In the genomic region with DNA sequence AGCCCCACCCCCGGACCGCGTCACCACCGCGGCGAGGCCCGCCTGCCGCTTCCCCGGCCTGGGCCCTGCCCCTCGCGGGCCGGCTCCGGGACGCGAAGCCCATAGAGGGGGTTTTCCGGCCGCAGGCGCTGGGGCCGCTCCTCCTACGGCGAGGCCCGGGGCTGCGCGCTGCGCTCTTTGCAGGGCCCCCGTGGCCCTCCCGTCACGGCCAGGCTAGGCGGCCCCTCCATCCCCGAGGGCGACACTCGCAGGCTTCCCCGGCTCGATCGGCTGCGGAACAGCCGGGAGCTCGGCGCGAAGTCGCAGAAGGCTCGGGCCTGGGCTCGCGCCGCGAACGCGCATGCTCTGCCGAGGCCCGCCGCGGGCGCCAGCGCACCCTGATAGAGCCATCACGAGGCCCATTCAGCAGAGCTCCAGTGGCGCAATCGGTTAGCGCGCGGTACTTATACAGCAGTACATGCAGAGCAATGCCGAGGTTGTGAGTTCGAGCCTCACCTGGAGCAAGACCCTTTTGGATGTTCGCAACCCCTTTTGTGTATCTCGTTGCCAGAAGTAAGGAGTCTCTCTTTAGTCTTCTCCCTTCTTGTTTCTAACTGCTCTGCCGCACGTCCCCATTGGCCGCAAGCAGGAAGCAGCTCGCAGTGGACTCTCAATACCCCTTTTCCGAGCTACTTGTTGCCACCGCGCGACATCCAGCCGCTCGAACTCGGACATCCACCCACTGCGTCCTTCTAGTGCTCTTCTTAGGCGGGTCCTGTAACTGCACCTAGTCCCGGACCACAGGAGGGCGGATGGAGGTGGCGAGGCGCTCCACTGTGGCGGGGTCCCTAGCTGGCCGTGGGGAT, we compare ENCODE assay signal across 1 cellular context.
TF ChIP-seq lines count a peak whose summit lies in the region.

No MANE protein-coding gene starts in this region.

TF ChIP-seq in K562, 482 proteins besides CTCF, POLR2A, EP300 and RAD21 (continued from another document and continues in another):
- TF ChIP-seq, protein P1, sequence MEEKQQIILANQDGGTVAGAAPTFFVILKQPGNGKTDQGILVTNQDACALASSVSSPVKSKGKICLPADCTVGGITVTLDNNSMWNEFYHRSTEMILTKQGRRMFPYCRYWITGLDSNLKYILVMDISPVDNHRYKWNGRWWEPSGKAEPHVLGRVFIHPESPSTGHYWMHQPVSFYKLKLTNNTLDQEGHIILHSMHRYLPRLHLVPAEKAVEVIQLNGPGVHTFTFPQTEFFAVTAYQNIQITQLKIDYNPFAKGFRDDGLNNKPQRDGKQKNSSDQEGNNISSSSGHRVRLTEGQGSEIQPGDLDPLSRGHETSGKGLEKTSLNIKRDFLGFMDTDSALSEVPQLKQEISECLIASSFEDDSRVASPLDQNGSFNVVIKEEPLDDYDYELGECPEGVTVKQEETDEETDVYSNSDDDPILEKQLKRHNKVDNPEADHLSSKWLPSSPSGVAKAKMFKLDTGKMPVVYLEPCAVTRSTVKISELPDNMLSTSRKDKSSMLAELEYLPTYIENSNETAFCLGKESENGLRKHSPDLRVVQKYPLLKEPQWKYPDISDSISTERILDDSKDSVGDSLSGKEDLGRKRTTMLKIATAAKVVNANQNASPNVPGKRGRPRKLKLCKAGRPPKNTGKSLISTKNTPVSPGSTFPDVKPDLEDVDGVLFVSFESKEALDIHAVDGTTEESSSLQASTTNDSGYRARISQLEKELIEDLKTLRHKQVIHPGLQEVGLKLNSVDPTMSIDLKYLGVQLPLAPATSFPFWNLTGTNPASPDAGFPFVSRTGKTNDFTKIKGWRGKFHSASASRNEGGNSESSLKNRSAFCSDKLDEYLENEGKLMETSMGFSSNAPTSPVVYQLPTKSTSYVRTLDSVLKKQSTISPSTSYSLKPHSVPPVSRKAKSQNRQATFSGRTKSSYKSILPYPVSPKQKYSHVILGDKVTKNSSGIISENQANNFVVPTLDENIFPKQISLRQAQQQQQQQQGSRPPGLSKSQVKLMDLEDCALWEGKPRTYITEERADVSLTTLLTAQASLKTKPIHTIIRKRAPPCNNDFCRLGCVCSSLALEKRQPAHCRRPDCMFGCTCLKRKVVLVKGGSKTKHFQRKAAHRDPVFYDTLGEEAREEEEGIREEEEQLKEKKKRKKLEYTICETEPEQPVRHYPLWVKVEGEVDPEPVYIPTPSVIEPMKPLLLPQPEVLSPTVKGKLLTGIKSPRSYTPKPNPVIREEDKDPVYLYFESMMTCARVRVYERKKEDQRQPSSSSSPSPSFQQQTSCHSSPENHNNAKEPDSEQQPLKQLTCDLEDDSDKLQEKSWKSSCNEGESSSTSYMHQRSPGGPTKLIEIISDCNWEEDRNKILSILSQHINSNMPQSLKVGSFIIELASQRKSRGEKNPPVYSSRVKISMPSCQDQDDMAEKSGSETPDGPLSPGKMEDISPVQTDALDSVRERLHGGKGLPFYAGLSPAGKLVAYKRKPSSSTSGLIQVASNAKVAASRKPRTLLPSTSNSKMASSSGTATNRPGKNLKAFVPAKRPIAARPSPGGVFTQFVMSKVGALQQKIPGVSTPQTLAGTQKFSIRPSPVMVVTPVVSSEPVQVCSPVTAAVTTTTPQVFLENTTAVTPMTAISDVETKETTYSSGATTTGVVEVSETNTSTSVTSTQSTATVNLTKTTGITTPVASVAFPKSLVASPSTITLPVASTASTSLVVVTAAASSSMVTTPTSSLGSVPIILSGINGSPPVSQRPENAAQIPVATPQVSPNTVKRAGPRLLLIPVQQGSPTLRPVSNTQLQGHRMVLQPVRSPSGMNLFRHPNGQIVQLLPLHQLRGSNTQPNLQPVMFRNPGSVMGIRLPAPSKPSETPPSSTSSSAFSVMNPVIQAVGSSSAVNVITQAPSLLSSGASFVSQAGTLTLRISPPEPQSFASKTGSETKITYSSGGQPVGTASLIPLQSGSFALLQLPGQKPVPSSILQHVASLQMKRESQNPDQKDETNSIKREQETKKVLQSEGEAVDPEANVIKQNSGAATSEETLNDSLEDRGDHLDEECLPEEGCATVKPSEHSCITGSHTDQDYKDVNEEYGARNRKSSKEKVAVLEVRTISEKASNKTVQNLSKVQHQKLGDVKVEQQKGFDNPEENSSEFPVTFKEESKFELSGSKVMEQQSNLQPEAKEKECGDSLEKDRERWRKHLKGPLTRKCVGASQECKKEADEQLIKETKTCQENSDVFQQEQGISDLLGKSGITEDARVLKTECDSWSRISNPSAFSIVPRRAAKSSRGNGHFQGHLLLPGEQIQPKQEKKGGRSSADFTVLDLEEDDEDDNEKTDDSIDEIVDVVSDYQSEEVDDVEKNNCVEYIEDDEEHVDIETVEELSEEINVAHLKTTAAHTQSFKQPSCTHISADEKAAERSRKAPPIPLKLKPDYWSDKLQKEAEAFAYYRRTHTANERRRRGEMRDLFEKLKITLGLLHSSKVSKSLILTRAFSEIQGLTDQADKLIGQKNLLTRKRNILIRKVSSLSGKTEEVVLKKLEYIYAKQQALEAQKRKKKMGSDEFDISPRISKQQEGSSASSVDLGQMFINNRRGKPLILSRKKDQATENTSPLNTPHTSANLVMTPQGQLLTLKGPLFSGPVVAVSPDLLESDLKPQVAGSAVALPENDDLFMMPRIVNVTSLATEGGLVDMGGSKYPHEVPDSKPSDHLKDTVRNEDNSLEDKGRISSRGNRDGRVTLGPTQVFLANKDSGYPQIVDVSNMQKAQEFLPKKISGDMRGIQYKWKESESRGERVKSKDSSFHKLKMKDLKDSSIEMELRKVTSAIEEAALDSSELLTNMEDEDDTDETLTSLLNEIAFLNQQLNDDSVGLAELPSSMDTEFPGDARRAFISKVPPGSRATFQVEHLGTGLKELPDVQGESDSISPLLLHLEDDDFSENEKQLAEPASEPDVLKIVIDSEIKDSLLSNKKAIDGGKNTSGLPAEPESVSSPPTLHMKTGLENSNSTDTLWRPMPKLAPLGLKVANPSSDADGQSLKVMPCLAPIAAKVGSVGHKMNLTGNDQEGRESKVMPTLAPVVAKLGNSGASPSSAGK (IDR thresholded peaks at IDR 0.05): peak; percentile 81
- TF ChIP-seq DNMT1 (IDR thresholded peaks at IDR 0.05) (no peak), FOXJ3 (CRISPR knock-in tag; IDR thresholded peaks at IDR 0.05) (no peak), CC2D1A (IDR thresholded peaks at IDR 0.05) (no peak), L3MBTL2 (IDR thresholded peaks at IDR 0.05) (peak; percentile 98), BRCA1 (IDR thresholded peaks at IDR 0.05) (no peak), BRCA1 (CRISPR knock-in tag; IDR thresholded peaks at IDR 0.05) (no peak), ZNF239 (CRISPR knock-in tag; IDR thresholded peaks at IDR 0.05) (no peak; the same call in 1 of the 2 replicates), ZNF57 (CRISPR knock-in tag; IDR thresholded peaks at IDR 0.05) (no peak), HOXB6 (CRISPR knock-in tag; IDR thresholded peaks at IDR 0.05; ENCODE audit: borderline replicate concordance) (no peak), RB1 (IDR thresholded peaks at IDR 0.05; ENCODE audit: low read depth) (peak; percentile 95), ZC3H11A (IDR thresholded peaks at IDR 0.05; ENCODE audit: low read depth, low read length) (no peak), CBFB (CRISPR knock-in tag; IDR thresholded peaks at IDR 0.05) (peak; percentile 80; the same call in 1 of the 2 replicates), PHF8 (IDR thresholded peaks at IDR 0.05; ENCODE audit: borderline replicate concordance, low read length) (peak; percentile 94), POU5F1 (IDR thresholded peaks at IDR 0.05; ENCODE audit: borderline replicate concordance, low read depth, low read length, partially characterized antibody) (no peak), MEF2D (tag; conservative IDR thresholded peaks at IDR 0.05; ENCODE audit: low read depth) (no peak), SIN3A (IDR thresholded peaks at IDR 0.05; ENCODE audit: borderline replicate concordance in 2 of 2, control insufficient read depth in 1 of 2, low read depth in 2 of 2, low read length in 2 of 2) (peak in 1 of 2 experiments; percentile 61; a peak in 1 of 4 replicates), POLR2B (IDR thresholded peaks at IDR 0.05; ENCODE audit: low read depth, partially characterized antibody) (peak; percentile 71), PHB2 (IDR thresholded peaks at IDR 0.05; ENCODE audit: low read depth) (no peak), U2AF2 (optimal IDR thresholded peaks at IDR 0.05; ENCODE audit: low read depth, low read length) (no peak), SPI1 (IDR thresholded peaks at IDR 0.05; ENCODE audit: borderline replicate concordance, low read depth, low read length) (no peak), NRF1 (conservative IDR thresholded peaks at IDR 0.05 in 1 of 2, IDR thresholded peaks at IDR 0.05 in 1 of 2) (peak; percentile 94 to 95)
- TF ChIP-seq, protein P2, sequence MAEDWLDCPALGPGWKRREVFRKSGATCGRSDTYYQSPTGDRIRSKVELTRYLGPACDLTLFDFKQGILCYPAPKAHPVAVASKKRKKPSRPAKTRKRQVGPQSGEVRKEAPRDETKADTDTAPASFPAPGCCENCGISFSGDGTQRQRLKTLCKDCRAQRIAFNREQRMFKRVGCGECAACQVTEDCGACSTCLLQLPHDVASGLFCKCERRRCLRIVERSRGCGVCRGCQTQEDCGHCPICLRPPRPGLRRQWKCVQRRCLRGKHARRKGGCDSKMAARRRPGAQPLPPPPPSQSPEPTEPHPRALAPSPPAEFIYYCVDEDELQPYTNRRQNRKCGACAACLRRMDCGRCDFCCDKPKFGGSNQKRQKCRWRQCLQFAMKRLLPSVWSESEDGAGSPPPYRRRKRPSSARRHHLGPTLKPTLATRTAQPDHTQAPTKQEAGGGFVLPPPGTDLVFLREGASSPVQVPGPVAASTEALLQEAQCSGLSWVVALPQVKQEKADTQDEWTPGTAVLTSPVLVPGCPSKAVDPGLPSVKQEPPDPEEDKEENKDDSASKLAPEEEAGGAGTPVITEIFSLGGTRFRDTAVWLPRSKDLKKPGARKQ (CRISPR knock-in tag; IDR thresholded peaks at IDR 0.05): no peak
- TF ChIP-seq, protein P3, sequence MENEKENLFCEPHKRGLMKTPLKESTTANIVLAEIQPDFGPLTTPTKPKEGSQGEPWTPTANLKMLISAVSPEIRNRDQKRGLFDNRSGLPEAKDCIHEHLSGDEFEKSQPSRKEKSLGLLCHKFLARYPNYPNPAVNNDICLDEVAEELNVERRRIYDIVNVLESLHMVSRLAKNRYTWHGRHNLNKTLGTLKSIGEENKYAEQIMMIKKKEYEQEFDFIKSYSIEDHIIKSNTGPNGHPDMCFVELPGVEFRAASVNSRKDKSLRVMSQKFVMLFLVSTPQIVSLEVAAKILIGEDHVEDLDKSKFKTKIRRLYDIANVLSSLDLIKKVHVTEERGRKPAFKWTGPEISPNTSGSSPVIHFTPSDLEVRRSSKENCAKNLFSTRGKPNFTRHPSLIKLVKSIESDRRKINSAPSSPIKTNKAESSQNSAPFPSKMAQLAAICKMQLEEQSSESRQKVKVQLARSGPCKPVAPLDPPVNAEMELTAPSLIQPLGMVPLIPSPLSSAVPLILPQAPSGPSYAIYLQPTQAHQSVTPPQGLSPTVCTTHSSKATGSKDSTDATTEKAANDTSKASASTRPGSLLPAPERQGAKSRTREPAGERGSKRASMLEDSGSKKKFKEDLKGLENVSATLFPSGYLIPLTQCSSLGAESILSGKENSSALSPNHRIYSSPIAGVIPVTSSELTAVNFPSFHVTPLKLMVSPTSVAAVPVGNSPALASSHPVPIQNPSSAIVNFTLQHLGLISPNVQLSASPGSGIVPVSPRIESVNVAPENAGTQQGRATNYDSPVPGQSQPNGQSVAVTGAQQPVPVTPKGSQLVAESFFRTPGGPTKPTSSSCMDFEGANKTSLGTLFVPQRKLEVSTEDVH (IDR thresholded peaks at IDR 0.05; ENCODE audit: low read depth, partially characterized antibody): no peak
- TF ChIP-seq, protein P4, sequence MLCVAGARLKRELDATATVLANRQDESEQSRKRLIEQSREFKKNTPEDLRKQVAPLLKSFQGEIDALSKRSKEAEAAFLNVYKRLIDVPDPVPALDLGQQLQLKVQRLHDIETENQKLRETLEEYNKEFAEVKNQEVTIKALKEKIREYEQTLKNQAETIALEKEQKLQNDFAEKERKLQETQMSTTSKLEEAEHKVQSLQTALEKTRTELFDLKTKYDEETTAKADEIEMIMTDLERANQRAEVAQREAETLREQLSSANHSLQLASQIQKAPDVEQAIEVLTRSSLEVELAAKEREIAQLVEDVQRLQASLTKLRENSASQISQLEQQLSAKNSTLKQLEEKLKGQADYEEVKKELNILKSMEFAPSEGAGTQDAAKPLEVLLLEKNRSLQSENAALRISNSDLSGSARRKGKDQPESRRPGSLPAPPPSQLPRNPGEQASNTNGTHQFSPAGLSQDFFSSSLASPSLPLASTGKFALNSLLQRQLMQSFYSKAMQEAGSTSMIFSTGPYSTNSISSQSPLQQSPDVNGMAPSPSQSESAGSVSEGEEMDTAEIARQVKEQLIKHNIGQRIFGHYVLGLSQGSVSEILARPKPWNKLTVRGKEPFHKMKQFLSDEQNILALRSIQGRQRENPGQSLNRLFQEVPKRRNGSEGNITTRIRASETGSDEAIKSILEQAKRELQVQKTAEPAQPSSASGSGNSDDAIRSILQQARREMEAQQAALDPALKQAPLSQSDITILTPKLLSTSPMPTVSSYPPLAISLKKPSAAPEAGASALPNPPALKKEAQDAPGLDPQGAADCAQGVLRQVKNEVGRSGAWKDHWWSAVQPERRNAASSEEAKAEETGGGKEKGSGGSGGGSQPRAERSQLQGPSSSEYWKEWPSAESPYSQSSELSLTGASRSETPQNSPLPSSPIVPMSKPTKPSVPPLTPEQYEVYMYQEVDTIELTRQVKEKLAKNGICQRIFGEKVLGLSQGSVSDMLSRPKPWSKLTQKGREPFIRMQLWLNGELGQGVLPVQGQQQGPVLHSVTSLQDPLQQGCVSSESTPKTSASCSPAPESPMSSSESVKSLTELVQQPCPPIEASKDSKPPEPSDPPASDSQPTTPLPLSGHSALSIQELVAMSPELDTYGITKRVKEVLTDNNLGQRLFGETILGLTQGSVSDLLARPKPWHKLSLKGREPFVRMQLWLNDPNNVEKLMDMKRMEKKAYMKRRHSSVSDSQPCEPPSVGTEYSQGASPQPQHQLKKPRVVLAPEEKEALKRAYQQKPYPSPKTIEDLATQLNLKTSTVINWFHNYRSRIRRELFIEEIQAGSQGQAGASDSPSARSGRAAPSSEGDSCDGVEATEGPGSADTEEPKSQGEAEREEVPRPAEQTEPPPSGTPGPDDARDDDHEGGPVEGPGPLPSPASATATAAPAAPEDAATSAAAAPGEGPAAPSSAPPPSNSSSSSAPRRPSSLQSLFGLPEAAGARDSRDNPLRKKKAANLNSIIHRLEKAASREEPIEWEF (CRISPR knock-in tag; IDR thresholded peaks at IDR 0.05): no peak
- TF ChIP-seq, protein P5, sequence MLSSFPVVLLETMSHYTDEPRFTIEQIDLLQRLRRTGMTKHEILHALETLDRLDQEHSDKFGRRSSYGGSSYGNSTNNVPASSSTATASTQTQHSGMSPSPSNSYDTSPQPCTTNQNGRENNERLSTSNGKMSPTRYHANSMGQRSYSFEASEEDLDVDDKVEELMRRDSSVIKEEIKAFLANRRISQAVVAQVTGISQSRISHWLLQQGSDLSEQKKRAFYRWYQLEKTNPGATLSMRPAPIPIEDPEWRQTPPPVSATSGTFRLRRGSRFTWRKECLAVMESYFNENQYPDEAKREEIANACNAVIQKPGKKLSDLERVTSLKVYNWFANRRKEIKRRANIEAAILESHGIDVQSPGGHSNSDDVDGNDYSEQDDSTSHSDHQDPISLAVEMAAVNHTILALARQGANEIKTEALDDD (IDR thresholded peaks at IDR 0.05): peak; percentile 41; the same call in 1 of the 2 replicates
